Comparison of ENCODE assay signal across 8 cellular contexts in the genomic region with DNA sequence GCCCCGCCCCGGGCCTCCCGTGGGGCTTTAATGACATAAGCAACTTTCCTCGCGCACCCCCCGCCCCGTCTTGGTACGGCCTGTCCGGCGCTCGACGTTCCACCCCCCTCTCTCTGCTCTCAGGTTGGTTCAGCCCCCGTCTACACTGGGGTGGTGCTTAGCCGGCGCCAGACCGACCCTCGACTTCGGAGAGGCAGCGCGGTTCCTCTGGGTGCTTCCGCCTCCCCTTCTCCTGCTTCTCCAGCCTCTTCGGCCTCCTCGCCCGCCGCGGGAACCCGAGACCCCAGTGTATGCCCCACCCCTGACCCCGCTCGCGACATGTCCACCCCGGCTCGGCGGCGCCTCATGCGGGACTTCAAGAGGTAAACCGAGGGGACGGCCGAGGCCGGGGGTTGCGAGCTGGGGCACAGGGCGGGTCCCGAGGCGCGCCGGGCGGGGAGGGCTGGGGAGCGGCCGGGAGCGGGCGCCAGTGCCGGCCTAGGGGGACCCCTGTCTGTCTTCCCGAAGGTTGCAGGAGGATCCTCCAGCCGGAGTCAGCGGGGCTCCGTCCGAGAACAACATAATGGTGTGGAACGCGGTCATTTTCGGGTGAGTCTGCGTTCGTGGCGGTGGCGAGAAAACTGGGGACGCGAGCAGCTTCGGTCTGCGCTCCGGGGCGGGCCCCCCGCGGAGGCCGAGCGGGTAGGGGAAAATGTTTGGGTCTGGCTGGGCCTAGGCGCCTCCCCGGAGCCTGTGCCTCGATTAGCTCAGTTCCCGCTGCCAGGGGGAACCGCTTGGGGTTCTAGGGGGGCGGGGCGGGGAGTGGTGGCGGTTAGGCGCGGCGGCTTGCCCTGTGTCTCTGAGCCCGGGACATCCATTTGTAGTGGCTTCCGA. TPM values are rescaled to one million over a fixed set of nuclear protein-coding genes. Genes with fewer than 3 reads are reported as not detected.
DNase-seq lines count a peak whose midpoint lies in the region; ATAC-seq and TF ChIP-seq lines count a peak whose summit lies in the region.

A gene (plus strand): TSS at position 170 of the 873 bp plus-strand sequence. CDS start 149 bp downstream, at position 319.

- H3K27me3 Mint-ChIP-seq in activated T-helper 1 cell treated with anti-CD3 and anti-CD28 coated beads, Interleukin-12 subunit alpha, Interleukin-12 subunit beta, Interleukin-2, Interleukin-4 antibody, amounts not matched to agents 30 ng/mL and 10 ng/mL and 1 ng/mL, durations not matched to agents 14 hours and 24 hours and 36 hours (ENCODE audit: insufficient read depth), result no peaks in the 10 kb centered on the region
- H3K27me3 Mint-ChIP-seq in naive B cell, result peaks cover 0 to 25% (median 0%) of the 10 kb centered on the region in 3 donors
- H3K27me3 Mint-ChIP-seq in stimulated activated memory B cell treated with anti-CD40 and anti-IgM and Interleukin-4, amounts not matched to agents 10 μg/mL and 1 μg/mL and 100 μg/mL, for 72 hours, result no peaks in the 10 kb centered on the region

- peaks cover 3% of the 10 kb centered on the region for H3K36me3 Mint-ChIP-seq in activated T-helper 1 cell treated with anti-CD3 and anti-CD28 coated beads, Interleukin-12 subunit alpha, Interleukin-12 subunit beta, Interleukin-2, Interleukin-4 antibody, amounts not matched to agents 30 ng/mL and 10 ng/mL and 1 ng/mL, durations not matched to agents 14 hours and 24 hours and 36 hours (ENCODE audit: low read depth)
- no peaks in the 10 kb centered on the region for H3K36me3 Mint-ChIP-seq in naive B cell
- H3K36me3 Mint-ChIP-seq in stimulated activated memory B cell treated with anti-CD40 and anti-IgM and Interleukin-4, amounts not matched to agents 10 μg/mL and 1 μg/mL and 100 μg/mL, for 72 hours, result no peaks in the 10 kb centered on the region

- TF ChIP-seq CTCF in LNCAP (IDR thresholded peaks at IDR 0.05), result peak; percentile 20; the same call in 1 of the 2 replicates

- intact Hi-C loops in activated T-helper 1 cell treated with anti-CD3 and anti-CD28 coated beads, Interleukin-12 subunit alpha, Interleukin-12 subunit beta, Interleukin-2, Interleukin-4 antibody, amounts not matched to agents 30 ng/mL and 10 ng/mL and 1 ng/mL, durations not matched to agents 14 hours and 24 hours and 36 hours (cut with micrococcal nuclease), result loop anchor here (1.0 to 5.0 kb wide), 7 partner anchors 9 to 368 kb away; a partner anchor contains a TSS

- H3K9me3 Mint-ChIP-seq in activated T-helper 1 cell treated with anti-CD3 and anti-CD28 coated beads, Interleukin-12 subunit alpha, Interleukin-12 subunit beta, Interleukin-2, Interleukin-4 antibody, amounts not matched to agents 30 ng/mL and 10 ng/mL and 1 ng/mL, durations not matched to agents 14 hours and 24 hours and 36 hours, result no peaks in the 10 kb centered on the region
- H3K9me3 Mint-ChIP-seq in naive B cell, result peaks cover 0 to 1% (median 0%) of the 10 kb centered on the region in 7 donors
- H3K9me3 Mint-ChIP-seq in stimulated activated memory B cell treated with anti-CD40 and anti-IgM and Interleukin-4, amounts not matched to agents 10 μg/mL and 1 μg/mL and 100 μg/mL, for 72 hours, result no peaks in the 10 kb centered on the region

- peak within 1 kb of the TSS; percentile 86 for H3K4me3 Mint-ChIP-seq in activated T-helper 1 cell treated with anti-CD3 and anti-CD28 coated beads, Interleukin-12 subunit alpha, Interleukin-12 subunit beta, Interleukin-2, Interleukin-4 antibody, amounts not matched to agents 30 ng/mL and 10 ng/mL and 1 ng/mL, durations not matched to agents 14 hours and 24 hours and 36 hours
- H3K4me3 Mint-ChIP-seq in naive B cell, result peak within 1 kb of the TSS; percentile 89 to 97 (median 92)
- H3K4me3 Mint-ChIP-seq in stimulated activated memory B cell treated with anti-CD40 and anti-IgM and Interleukin-4, amounts not matched to agents 10 μg/mL and 1 μg/mL and 100 μg/mL, for 72 hours, result peak within 1 kb of the TSS; percentile 95

- DNase-seq in EL, result peak; percentile 89
- DNase-seq in GOT3 (lab: John Stamatoyannopoulos, UW), result peak; percentile 30
- DNase-seq in RPMI7951 (ENCODE audit: low read depth), result peak; percentile 86
- peak; percentile 81 for DNase-seq in activated T-helper 1 cell treated with anti-CD3 and anti-CD28 coated beads, Interleukin-12 subunit alpha, Interleukin-12 subunit beta, Interleukin-2, Interleukin-4 antibody, amounts not matched to agents 30 ng/mL and 10 ng/mL and 1 ng/mL, durations not matched to agents 14 hours and 24 hours and 36 hours (ENCODE audit: low spot score)
- peak; percentile 93 for DNase-seq in fibroblast of gingiva (ENCODE audit: low read depth)
- DNase-seq in naive B cell, result peak; percentile 86

- ATAC-seq in naive B cell (ENCODE audit: low read depth in 2 of 2), result peak; percentile 84 to 86
- ATAC-seq in stimulated activated memory B cell treated with anti-CD40 and anti-IgM and Interleukin-4, amounts not matched to agents 10 μg/mL and 1 μg/mL and 100 μg/mL, for 72 hours, result peak; percentile 93

- H3K27ac Mint-ChIP-seq in activated T-helper 1 cell treated with anti-CD3 and anti-CD28 coated beads, Interleukin-12 subunit alpha, Interleukin-12 subunit beta, Interleukin-2, Interleukin-4 antibody, amounts not matched to agents 30 ng/mL and 10 ng/mL and 1 ng/mL, durations not matched to agents 14 hours and 24 hours and 36 hours, result peak within 1 kb of the TSS; percentile 77
- peak within 1 kb of the TSS; percentile 76 to 94 (median 90) for H3K27ac Mint-ChIP-seq in naive B cell
- peak within 1 kb of the TSS; percentile 96 for H3K27ac Mint-ChIP-seq in stimulated activated memory B cell treated with anti-CD40 and anti-IgM and Interleukin-4, amounts not matched to agents 10 μg/mL and 1 μg/mL and 100 μg/mL, for 72 hours

- peaks cover 19% of the 10 kb centered on the region for H3K4me1 Mint-ChIP-seq in activated T-helper 1 cell treated with anti-CD3 and anti-CD28 coated beads, Interleukin-12 subunit alpha, Interleukin-12 subunit beta, Interleukin-2, Interleukin-4 antibody, amounts not matched to agents 30 ng/mL and 10 ng/mL and 1 ng/mL, durations not matched to agents 14 hours and 24 hours and 36 hours (ENCODE audit: low read depth)
- peaks cover 15 to 38% (median 21%) of the 10 kb centered on the region in 3 donors for H3K4me1 Mint-ChIP-seq in naive B cell
- peaks cover 18% of the 10 kb centered on the region for H3K4me1 Mint-ChIP-seq in stimulated activated memory B cell treated with anti-CD40 and anti-IgM and Interleukin-4, amounts not matched to agents 10 μg/mL and 1 μg/mL and 100 μg/mL, for 72 hours

RNA-seq across cellular contexts. Expression of the gene that starts here (rescaled TPM):
- 34.5 and 38.7 TPM in 2 replicates for total RNA-seq in RPMI7951 (2014; rRNA removed; shearing (Covaris generic))
- total RNA-seq in activated T-helper 1 cell treated with anti-CD3 and anti-CD28 coated beads, Interleukin-12 subunit alpha, Interleukin-12 subunit beta, Interleukin-2, Interleukin-4 antibody, amounts not matched to agents 30 ng/mL and 10 ng/mL and 1 ng/mL, durations not matched to agents 14 hours and 24 hours and 36 hours, result 60.1 and 61.3 TPM in 2 replicates
- 10 to 100 TPM; 61.8 to 98.9 (median 75.6) TPM for polyA plus RNA-seq in naive B cell (ENCODE audit: low read depth in 6 of 6)

Comparison
In these comparisons a context has a peak if more than half of its experiments do, and no peak if none do; other contexts are left out.
1. Peak in every context shown above with its lines: DNase-seq and ATAC-seq.
2. DNase-seq: peak in every context shown above with its lines; median percentile 93 in fibroblast of gingiva; 89 in EL; 86 in RPMI7951; 86 in naive B cell; 81 in activated T-helper 1 cell treated with anti-CD3 and anti-CD28 coated beads, Interleukin-12 subunit alpha, Interleukin-12 subunit beta, Interleukin-2, Interleukin-4 antibody, amounts not matched to agents 30 ng/mL and 10 ng/mL and 1 ng/mL, durations not matched to agents 14 hours and 24 hours and 36 hours; 30 in GOT3.